In genomic region chr11:101354801-101355200, GRCh38 we compare ENCODE assay signal across 6 cellular contexts.
"Had no signal": no experiment of that assay in that cellular context is flagged by ENCODE, and none has a peak within 500 bp of the region (broad histone marks: within the 10 kb centered on the region; RNA-seq: fewer than 3 reads in every experiment).

No MANE protein-coding gene starts in this region.

- DNase-seq: GM23248, GOT3, H7, H9, HCEC 1CT, HFFc6 had no signal
